In genomic region chr14:93688239-93688666, GRCh38 we compare ENCODE assay signal across 27 cellular contexts.
A peak's percentile ranks its signal among the peaks of the same experiment; 100 is the strongest.
DNase-seq lines count a peak whose midpoint lies in the region; TF ChIP-seq lines count a peak whose summit lies in the region.
"Had no signal": no experiment of that assay in that cellular context is flagged by ENCODE, and none has a peak within 500 bp of the region (broad histone marks: within the 10 kb centered on the region; RNA-seq: fewer than 3 reads in every experiment).

No MANE protein-coding gene starts in this region.

- intact Hi-C loops in adrenal gland (cut with DNase I) = no loop called here
- intact Hi-C loops in left ventricle myocardium inferior (cut with micrococcal nuclease) = no loop called here

- no peaks in the 10 kb centered on the region for H3K27me3 ChIP-seq in iPS-20b (ENCODE audit: insufficient read depth, low read length)
- no peaks in the 10 kb centered on the region for H3K27me3 ChIP-seq in adrenal gland
- peaks cover 46% of the 10 kb centered on the region for H3K27me3 ChIP-seq in left ventricle myocardium inferior (ENCODE audit: low read depth)
- H3K27me3 ChIP-seq: BLaER1 treated with 17β-estradiol and CSF1 and Interleukin-3, amounts not matched to agents 10 nM and 100 nM; ovary; vagina had no signal

- H3K4me3 ChIP-seq in HEK293 (ENCODE audit: low read depth, low read length) (no peak overlapping the region), iPS-20b (ENCODE audit: low read length) (peak overlapping the region; percentile 48), adrenal gland (no peak overlapping the region), left ventricle myocardium inferior (no peak overlapping the region)
- H3K4me3 ChIP-seq: BLaER1 treated with 17β-estradiol and CSF1 and Interleukin-3, amounts not matched to agents 10 nM and 100 nM; ovary; vagina had no signal

- H3K4me1 ChIP-seq in HEK293 (ENCODE audit: control insufficient read depth, insufficient read depth, low read length) = peaks cover 4% of the 10 kb centered on the region; the same call in 1 of the 2 replicates
- H3K4me1 ChIP-seq in iPS-20b (ENCODE audit: insufficient read depth, low read length) = peaks cover 54% of the 10 kb centered on the region
- H3K4me1 ChIP-seq in adrenal gland (replicated peaks in 1 of 2) = no peaks in the 10 kb centered on the region
- no peaks in the 10 kb centered on the region for H3K4me1 ChIP-seq in left ventricle myocardium inferior
- H3K4me1 ChIP-seq: vagina had no signal

- CTCF ChIA-PET in HEK293 (lab: Yijun Ruan, JAX) = interaction anchor here (0.6 to 1.1 kb wide), 2 partner anchors 33 to 446 kb away, joined by 3 read pairs; no protein-coding TSS in a partner anchor

- TF ChIP-seq POLR2A in adrenal gland (IDR thresholded peaks at IDR 0.05) = no peak

- peak overlapping the region; percentile 70 for H3K9ac ChIP-seq in iPS-20b (ENCODE audit: low read depth, low read length)
- H3K9ac ChIP-seq: BLaER1 treated with 17β-estradiol and CSF1 and Interleukin-3, amounts not matched to agents 10 nM and 100 nM had no signal

- H3K9me3 ChIP-seq in HEK293 (ENCODE audit: control insufficient read depth, insufficient read depth, low read depth, low read length) (no peaks in the 10 kb centered on the region), iPS-20b (ENCODE audit: insufficient read depth, low read depth, low read length) (no peaks in the 10 kb centered on the region), adrenal gland (replicated peaks in 1 of 3) (no peaks in the 10 kb centered on the region), left ventricle myocardium inferior (replicated peaks) (no peaks in the 10 kb centered on the region)
- H3K9me3 ChIP-seq: ovary, vagina had no signal

- POLR2A ChIA-PET in HEK293 (lab: Yijun Ruan, JAX) = no interaction called here

- no peak for TF ChIP-seq CTCF in HEK293 (tag by site-specific recombination; IDR thresholded peaks at IDR 0.05)
- no peak for TF ChIP-seq CTCF in adrenal gland (IDR thresholded peaks at IDR 0.05)
- no peak for TF ChIP-seq CTCF in left ventricle myocardium inferior (IDR thresholded peaks at IDR 0.05; ENCODE audit: borderline replicate concordance)

- 51 to 66% (median 64%) methylated on average over 5 of the region's 5 CpGs for WGBS in adrenal gland, 4 donors

- DNase-seq in DMS79 treated with DMSO at 0.1 percent for 48 hours (lab: John Stamatoyannopoulos, UW) (peak; percentile 57), NCI-H69 (lab: John Stamatoyannopoulos, UW) (peak; percentile 80), NAMALWA (ENCODE audit: low spot score) (no peak), epidermal melanocyte (ENCODE audit: insufficient read length, low spot score) (no peak), adrenal gland (no peak), left ventricle myocardium inferior (no peak)
- DNase-seq: activated CD4-positive, alpha-beta T cell treated with anti-CD3 and anti-CD28 coated beads, Interleukin-2, amount 50 U/mL, for 48 hours; activated CD4-positive, CD25-positive, alpha-beta regulatory T cell; activated CD8-positive, alpha-beta memory T cell treated with anti-CD3 and anti-CD28 coated beads, Interleukin-2, amount 50 U/mL, for 48 hours; central memory CD4-positive, alpha-beta T cell; dermis blood vessel endothelial cell; KBM-7; midbrain; MM.1S; naive thymus-derived CD8-positive, alpha-beta T cell; NCI-H1694 treated with DMSO at 0.1 percent for 48 hours; NCI-H446; NK-92 treated with Interleukin-12 subunit alpha and Interleukin-12 subunit beta, amount 100 ng/mL, for 24 hours; ovary; right cardiac atrium; SHP77 treated with DMSO at 0.1 percent for 48 hours; stimulated activated CD4-positive, alpha-beta T cell treated with anti-CD3 and anti-CD28 coated beads, Interleukin-4, amount 100 ng/mL, for 24 hours; stimulated activated naive CD4-positive, alpha-beta T cell had no signal

- no peaks in the 10 kb centered on the region for H3K36me3 ChIP-seq in HEK293 (ENCODE audit: control insufficient read depth in 2 of 2, insufficient read depth in 1 of 2, low read length in 2 of 2)
- H3K36me3 ChIP-seq in iPS-20b (ENCODE audit: insufficient read depth, low read depth, low read length) = no peaks in the 10 kb centered on the region
- no peaks in the 10 kb centered on the region for H3K36me3 ChIP-seq in adrenal gland (replicated peaks in 1 of 2)
- no peaks in the 10 kb centered on the region for H3K36me3 ChIP-seq in left ventricle myocardium inferior
- H3K36me3 ChIP-seq: BLaER1 treated with 17β-estradiol and CSF1 and Interleukin-3, amounts not matched to agents 10 nM and 100 nM; ovary; vagina had no signal

- H3K27ac ChIP-seq in HEK293 (ENCODE audit: extremely low read depth, low read depth, low read length) (no peak overlapping the region), iPS-20b (ENCODE audit: low read length) (peak overlapping the region; percentile 74), adrenal gland (no peak overlapping the region), left ventricle myocardium inferior (replicated peaks) (no peak overlapping the region)
- H3K27ac ChIP-seq: BLaER1 treated with 17β-estradiol and CSF1 and Interleukin-3, amounts not matched to agents 10 nM and 100 nM; ovary; vagina had no signal

TF ChIP-seq in HEK293, 187 proteins besides CTCF, POLR2A, EP300 and RAD21 (continues in another document):
- TF ChIP-seq ZNF416 (tag by site-specific recombination; IDR thresholded peaks at IDR 0.05) = no peak
- peak; percentile 58 for TF ChIP-seq ZIC2 (tag by site-specific recombination; IDR thresholded peaks at IDR 0.05)
- no peak for TF ChIP-seq ZNF621 (tag by site-specific recombination; IDR thresholded peaks at IDR 0.05)
- TF ChIP-seq ZNF248 (tag by site-specific recombination; IDR thresholded peaks at IDR 0.05) = no peak
- TF ChIP-seq ZNF624 (tag by site-specific recombination; IDR thresholded peaks at IDR 0.05) = no peak
- TF ChIP-seq ZNF362 (tag by site-specific recombination; IDR thresholded peaks at IDR 0.05) = no peak
- no peak for TF ChIP-seq ZFP69B (tag by site-specific recombination; IDR thresholded peaks at IDR 0.05)
- TF ChIP-seq BCL11B (tag by site-specific recombination; IDR thresholded peaks at IDR 0.05; ENCODE audit: low read depth) = no peak
- peak; percentile 32; the same call in 1 of the 2 replicates for TF ChIP-seq ZNF341 (tag by site-specific recombination; IDR thresholded peaks at IDR 0.05; ENCODE audit: low read depth)
- no peak for TF ChIP-seq ZNF544 (tag by site-specific recombination; IDR thresholded peaks at IDR 0.05)
- no peak for TF ChIP-seq MYNN (tag by site-specific recombination; IDR thresholded peaks at IDR 0.05; ENCODE audit: borderline replicate concordance)
- TF ChIP-seq REST (tag by site-specific recombination; IDR thresholded peaks at IDR 0.05) = no peak

Comparison
In these comparisons a context has a peak if more than half of its experiments do, and no peak if none do; other contexts are left out.
1. DNase-seq: peak in DMS79 treated with DMSO at 0.1 percent for 48 hours (single experiment) and NCI-H69 (single experiment); none in NAMALWA (single experiment), epidermal melanocyte (single experiment), adrenal gland (0 of 7) and left ventricle myocardium inferior (single experiment).